Comparison of ENCODE assay signal across 14 cellular contexts in the genomic region with DNA sequence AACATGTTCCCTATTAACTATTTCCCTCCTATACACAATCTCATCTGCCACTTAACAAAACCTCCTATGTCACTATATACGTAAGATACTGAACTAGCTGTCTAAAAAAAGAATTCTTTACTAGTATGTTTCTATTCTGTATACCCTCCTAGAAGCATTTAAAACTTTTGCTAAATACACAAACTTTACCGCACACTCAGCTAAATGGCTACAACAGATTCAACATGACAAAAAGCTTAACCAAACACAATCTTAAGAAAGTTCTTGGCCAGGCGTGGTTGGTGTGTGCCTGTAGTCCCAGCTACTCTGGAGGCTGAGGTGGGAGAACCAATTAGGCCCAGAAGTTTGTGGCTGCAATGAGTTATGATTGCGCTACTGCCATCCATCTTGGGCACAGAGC. TPM values are rescaled to one million over a fixed set of nuclear protein-coding genes. Genes with fewer than 3 reads are reported as not detected.
DNase-seq lines count a peak whose midpoint lies in the region; ATAC-seq, FAIRE-seq and TF ChIP-seq lines count a peak whose summit lies in the region.
"Had no signal": no experiment of that assay in that cellular context is flagged by ENCODE, and none has a peak within 500 bp of the region (broad histone marks: within the 10 kb centered on the region; RNA-seq: fewer than 3 reads in every experiment).

No MANE protein-coding gene starts in this region.

- CTCF ChIA-PET in CD8-positive, alpha-beta T cell (lab: Charles Lee), result no interaction called here

- H3K27me3 ChIP-seq in CD8-positive, alpha-beta T cell (ENCODE audit: insufficient read depth, low read length), result no peaks in the 10 kb centered on the region
- no peaks in the 10 kb centered on the region for H3K27me3 ChIP-seq in astrocyte (ENCODE audit: insufficient read depth, low read length)
- H3K27me3 ChIP-seq in gastrocnemius medialis, result no peaks in the 10 kb centered on the region
- H3K27me3 ChIP-seq: BE2C had no signal

- ATAC-seq in natural killer cell, result no peak
- no peak for ATAC-seq in natural killer cell treated with Interleukin-12 subunit alpha and Interleukin-12 subunit beta and Interleukin-15 and Interleukin-18, amount 100 ng/mL, for 72 hours
- ATAC-seq in CD8-positive, alpha-beta T cell, result no peak
- no peak for ATAC-seq in gastrocnemius medialis
- no peak for ATAC-seq in GM21381 (IDR thresholded peaks at IDR 0.05; ENCODE audit: unreplicated experiment)
- no peak for ATAC-seq in naive thymus-derived CD8-positive, alpha-beta T cell
- ATAC-seq: HCT116 had no signal

- H3K27ac ChIP-seq in CD8-positive, alpha-beta T cell (ENCODE audit: low read depth, low read length), result no peak overlapping the region
- H3K27ac ChIP-seq in astrocyte (ENCODE audit: low read depth, low read length) (no peak overlapping the region), gastrocnemius medialis (peak overlapping the region in 3 of 4 donors; percentile 38 to 65 (median 43))
- H3K27ac ChIP-seq: C4-2B, HL-60 had no signal

- no peak overlapping the region for H3K9ac ChIP-seq in astrocyte (ENCODE audit: low read length)

- H3K9me3 Mint-ChIP-seq in natural killer cell (no peaks in the 10 kb centered on the region), astrocyte (ENCODE audit: unreplicated experiment) (no peaks in the 10 kb centered on the region)
- no peaks in the 10 kb centered on the region for H3K9me3 Mint-ChIP-seq in natural killer cell treated with Interleukin-12 subunit alpha and Interleukin-12 subunit beta and Interleukin-15 and Interleukin-18, amount 100 ng/mL, for 72 hours
- no peaks in the 10 kb centered on the region for H3K9me3 Mint-ChIP-seq in CD8-positive, alpha-beta T cell
- H3K9me3 Mint-ChIP-seq in naive thymus-derived CD8-positive, alpha-beta T cell, result no peaks in the 10 kb centered on the region

- peaks cover 7% of the 10 kb centered on the region for H3K36me3 ChIP-seq in CD8-positive, alpha-beta T cell (ENCODE audit: insufficient read depth, low read length)
- H3K36me3 ChIP-seq in astrocyte (ENCODE audit: insufficient read depth, low read length) (peaks cover 14% of the 10 kb centered on the region), gastrocnemius medialis (peaks cover 0 to 34% of the 10 kb centered on the region in 2 donors)

- H2AFZ ChIP-seq in astrocyte (ENCODE audit: low read depth, low read length), result no peak overlapping the region

- H3K4me1 Mint-ChIP-seq in natural killer cell (peaks cover 54 to 60% of the 10 kb centered on the region in 2 donors), astrocyte (ENCODE audit: low read depth, unreplicated experiment) (peaks cover 3% of the 10 kb centered on the region)
- peaks cover 30 to 38% of the 10 kb centered on the region in 2 donors for H3K4me1 Mint-ChIP-seq in natural killer cell treated with Interleukin-12 subunit alpha and Interleukin-12 subunit beta and Interleukin-15 and Interleukin-18, amount 100 ng/mL, for 72 hours (ENCODE audit: low read depth in 2 of 2)
- peaks cover 69% of the 10 kb centered on the region for H3K4me1 Mint-ChIP-seq in CD8-positive, alpha-beta T cell (ENCODE audit: low read depth)
- peaks cover 25 to 74% (median 61%) of the 10 kb centered on the region in 4 donors for H3K4me1 Mint-ChIP-seq in naive thymus-derived CD8-positive, alpha-beta T cell

- H3K4me3 ChIP-seq in CD8-positive, alpha-beta T cell (ENCODE audit: low read depth, low read length), result no peak overlapping the region
- H3K4me3 ChIP-seq in astrocyte (ENCODE audit: insufficient read depth, low read depth, low read length), result no peak overlapping the region
- no peak overlapping the region for H3K4me3 ChIP-seq in gastrocnemius medialis

- in situ Hi-C loops in gastrocnemius medialis (cut with MboI; ENCODE audit: low sequenced_read_pairs in 4 of 4), result no loop called here

- no peak overlapping the region for H3K4me3 Mint-ChIP-seq in natural killer cell
- H3K4me3 Mint-ChIP-seq in natural killer cell treated with Interleukin-12 subunit alpha and Interleukin-12 subunit beta and Interleukin-15 and Interleukin-18, amount 100 ng/mL, for 72 hours, result no peak overlapping the region
- H3K4me3 Mint-ChIP-seq in CD8-positive, alpha-beta T cell, result no peak overlapping the region
- no peak overlapping the region for H3K4me3 Mint-ChIP-seq in astrocyte (ENCODE audit: unreplicated experiment)
- no peak overlapping the region for H3K4me3 Mint-ChIP-seq in naive thymus-derived CD8-positive, alpha-beta T cell

- TF ChIP-seq CTCF in natural killer cell (IDR thresholded peaks at IDR 0.05), result no peak
- TF ChIP-seq CTCF in CD8-positive, alpha-beta T cell (IDR thresholded peaks at IDR 0.05), result no peak
- TF ChIP-seq CTCF in astrocyte (IDR thresholded peaks at IDR 0.05; ENCODE audit: insufficient read depth, low read depth, low read length), result no peak
- TF ChIP-seq CTCF in gastrocnemius medialis (IDR thresholded peaks at IDR 0.05 in 4 of 5, conservative IDR thresholded peaks at IDR 0.05 in 1 of 5), result no peak

- H3K9me3 ChIP-seq in CD8-positive, alpha-beta T cell (ENCODE audit: low read length), result no peaks in the 10 kb centered on the region
- no peaks in the 10 kb centered on the region for H3K9me3 ChIP-seq in astrocyte (ENCODE audit: insufficient read depth, low read depth, low read length)
- no peaks in the 10 kb centered on the region for H3K9me3 ChIP-seq in gastrocnemius medialis
- H3K9me3 ChIP-seq: BE2C had no signal

- TF ChIP-seq POLR2A in gastrocnemius medialis (IDR thresholded peaks at IDR 0.05), result no peak

- peaks cover 21% of the 10 kb centered on the region for H3K4me1 ChIP-seq in CD8-positive, alpha-beta T cell (ENCODE audit: insufficient read depth, low read length)
- H3K4me1 ChIP-seq in astrocyte (ENCODE audit: insufficient read depth, low read length), result no peaks in the 10 kb centered on the region
- H3K4me1 ChIP-seq in gastrocnemius medialis, result peaks cover 33 to 49% of the 10 kb centered on the region in 2 donors
- H3K4me1 ChIP-seq: BE2C had no signal

- DNase-seq in natural killer cell (no peak), astrocyte (ENCODE audit: low read depth) (no peak), gastrocnemius medialis (no peak), AG08396 (ENCODE audit: low spot score) (no peak)
- no peak for DNase-seq in natural killer cell treated with Interleukin-12 subunit alpha and Interleukin-12 subunit beta and Interleukin-15 and Interleukin-18, amount 100 ng/mL, for 72 hours (ENCODE audit: low spot score)
- no peak for DNase-seq in CD8-positive, alpha-beta T cell
- no peak for DNase-seq in naive thymus-derived CD8-positive, alpha-beta T cell
- DNase-seq: BE2C, Calu3, DMS 273 treated with DMSO at 0.1 percent for 48 hours had no signal

- no peak for FAIRE-seq in astrocyte (lab: Jason Lieb, UNC)

- peaks cover 68% of the 10 kb centered on the region for H4K20me1 ChIP-seq in astrocyte (ENCODE audit: insufficient read depth, low read length)

- intact Hi-C loops in natural killer cell (cut with micrococcal nuclease), result no loop called here
- intact Hi-C loops in CD8-positive, alpha-beta T cell (cut with DNase I, micrococcal nuclease), result no loop called here
- intact Hi-C loops in gastrocnemius medialis (cut with DNase I; ENCODE audit: low total_unique reads), result no loop called here

- H3K27ac Mint-ChIP-seq in natural killer cell, result peak overlapping the region; percentile 4 to 36
- H3K27ac Mint-ChIP-seq in natural killer cell treated with Interleukin-12 subunit alpha and Interleukin-12 subunit beta and Interleukin-15 and Interleukin-18, amount 100 ng/mL, for 72 hours, result no peak overlapping the region
- peak overlapping the region; percentile 10 for H3K27ac Mint-ChIP-seq in CD8-positive, alpha-beta T cell
- H3K27ac Mint-ChIP-seq in astrocyte (ENCODE audit: unreplicated experiment), result peak overlapping the region; percentile 12
- peak overlapping the region in 5 of 10 donors; percentile 38 to 73 (median 62) for H3K27ac Mint-ChIP-seq in naive thymus-derived CD8-positive, alpha-beta T cell

- POLR2A ChIA-PET in CD8-positive, alpha-beta T cell (lab: Charles Lee), result no interaction called here
- POLR2A ChIA-PET in naive thymus-derived CD8-positive, alpha-beta T cell (lab: Charles Lee), result no interaction called here

- peaks cover 8% of the 10 kb centered on the region for H3K36me3 Mint-ChIP-seq in natural killer cell
- H3K36me3 Mint-ChIP-seq in natural killer cell treated with Interleukin-12 subunit alpha and Interleukin-12 subunit beta and Interleukin-15 and Interleukin-18, amount 100 ng/mL, for 72 hours, result peaks cover 20% of the 10 kb centered on the region
- H3K36me3 Mint-ChIP-seq in CD8-positive, alpha-beta T cell, result peaks cover 72% of the 10 kb centered on the region
- no peaks in the 10 kb centered on the region for H3K36me3 Mint-ChIP-seq in astrocyte (ENCODE audit: low read depth, unreplicated experiment)
- H3K36me3 Mint-ChIP-seq in naive thymus-derived CD8-positive, alpha-beta T cell, result peaks cover 0 to 81% (median 10%) of the 10 kb centered on the region in 3 donors

- H3K4me2 ChIP-seq in astrocyte (ENCODE audit: low read length), result no peak overlapping the region

- peaks cover 90% of the 10 kb centered on the region for H3K79me2 ChIP-seq in astrocyte (ENCODE audit: insufficient read depth, low read length)

- no peaks in the 10 kb centered on the region for H3K27me3 Mint-ChIP-seq in natural killer cell (ENCODE audit: low read depth in 2 of 2)
- no peaks in the 10 kb centered on the region for H3K27me3 Mint-ChIP-seq in natural killer cell treated with Interleukin-12 subunit alpha and Interleukin-12 subunit beta and Interleukin-15 and Interleukin-18, amount 100 ng/mL, for 72 hours
- H3K27me3 Mint-ChIP-seq in CD8-positive, alpha-beta T cell (ENCODE audit: low read depth), result no peaks in the 10 kb centered on the region
- H3K27me3 Mint-ChIP-seq in astrocyte (ENCODE audit: low read depth, unreplicated experiment), result no peaks in the 10 kb centered on the region
- no peaks in the 10 kb centered on the region for H3K27me3 Mint-ChIP-seq in naive thymus-derived CD8-positive, alpha-beta T cell

RNA-seq across cellular contexts. Expression of a gene that starts 20.0 kb away (rescaled TPM):
- total RNA-seq in natural killer cell, result 100 to 1,000 TPM; 107 to 122 (median 116) TPM
- 100 to 1,000 TPM in 1 of 2 donors, 10 to 100 TPM in 1; 75.8 to 129 TPM for total RNA-seq in natural killer cell treated with Interleukin-12 subunit alpha and Interleukin-12 subunit beta and Interleukin-15 and Interleukin-18, amount 100 ng/mL, for 72 hours
- total RNA-seq in CD8-positive, alpha-beta T cell, result 10 to 100 TPM; 85.3 to 85.9 TPM
- 49.3 and 55.0 TPM in 2 replicates for total RNA-seq in astrocyte
- 100 to 1,000 TPM in 1 of 4 donors, 10 to 100 TPM in 3; 54.9 to 142 (median 67.8) TPM for total RNA-seq in gastrocnemius medialis
- total RNA-seq in naive thymus-derived CD8-positive, alpha-beta T cell, result 10 to 100 TPM; 70.1 to 82.4 TPM
- 1 to 10 TPM; 2.1 to 3.7 (median 3.1) TPM for polyA plus RNA-seq in naive thymus-derived CD8-positive, alpha-beta T cell

Comparison
In these comparisons a context has a peak if more than half of its experiments do, and no peak if none do; other contexts are left out.
1. H3K27ac Mint-ChIP-seq: peak in natural killer cell (2 of 2), CD8-positive, alpha-beta T cell (single experiment) and astrocyte (single experiment); none in natural killer cell treated with Interleukin-12 subunit alpha and Interleukin-12 subunit beta and Interleukin-15 and Interleukin-18, amount 100 ng/mL, for 72 hours (0 of 2).
2. H3K27ac ChIP-seq: peak in gastrocnemius medialis (3 of 4); none in CD8-positive, alpha-beta T cell (single experiment) and astrocyte (single experiment).